ENCODE assay signal across 10 cellular contexts in the genomic region with DNA sequence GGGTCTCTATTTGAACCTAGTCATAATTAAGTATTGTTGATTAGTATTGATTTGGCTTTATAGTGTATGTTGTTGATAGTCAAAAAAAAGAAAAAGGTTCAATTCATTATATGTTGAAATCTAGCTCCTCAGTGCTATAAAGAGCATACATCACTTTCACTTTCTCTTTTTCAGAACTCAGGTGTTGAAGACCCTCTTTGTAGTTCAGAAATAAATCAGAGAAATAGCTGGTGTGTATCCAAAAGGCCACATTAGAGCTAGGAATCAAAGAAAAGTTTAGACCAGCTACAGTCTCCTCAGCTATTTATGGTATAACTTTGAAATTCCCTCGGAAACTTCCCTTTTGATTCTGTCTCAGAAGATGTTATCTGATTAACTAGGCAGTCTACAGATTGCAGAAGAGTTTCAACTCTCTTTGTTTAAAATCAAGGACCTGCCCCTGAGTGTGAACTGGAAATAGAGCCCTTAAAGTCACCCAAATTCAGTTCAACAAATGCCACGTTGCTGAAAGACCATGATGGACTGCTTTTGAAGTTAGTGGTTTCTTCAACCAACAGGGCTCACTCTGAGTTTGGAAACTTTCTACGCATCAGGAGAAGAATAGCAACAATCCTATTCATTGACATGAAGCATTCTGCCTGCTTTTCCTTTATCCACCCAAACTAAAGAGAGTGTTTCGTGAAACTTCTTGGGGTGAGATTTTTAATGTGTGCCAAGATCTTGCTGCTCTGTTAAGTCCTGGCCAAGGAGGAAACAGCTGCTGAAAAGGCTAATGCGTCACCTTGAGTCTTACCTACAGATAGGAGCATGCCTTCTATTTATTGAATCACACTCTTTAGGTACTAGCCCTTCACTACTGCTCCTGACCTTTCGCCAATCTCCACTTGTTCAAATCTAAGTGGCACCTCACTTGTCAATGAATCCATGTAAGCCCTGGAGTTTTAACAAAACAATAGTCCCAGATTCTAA.
DNase-seq lines count a peak whose midpoint lies in the region; ATAC-seq and TF ChIP-seq lines count a peak whose summit lies in the region.
"Had no signal": no experiment of that assay in that cellular context is flagged by ENCODE, and none has a peak within 500 bp of the region (broad histone marks: within the 10 kb centered on the region; RNA-seq: fewer than 3 reads in every experiment).

No MANE protein-coding gene starts in this region.

- peak overlapping the region; percentile 21 for H3K4me3 Mint-ChIP-seq in natural killer cell
- no peak overlapping the region for H3K4me3 Mint-ChIP-seq in natural killer cell treated with Interleukin-12 subunit alpha and Interleukin-12 subunit beta and Interleukin-15 and Interleukin-18, amount 100 ng/mL, for 72 hours
- no peak overlapping the region for H3K4me3 Mint-ChIP-seq in WTC11

- H3K4me2 ChIP-seq in OCI-LY7 (ENCODE audit: low read length), result peak overlapping the region; percentile 71
- H3K4me2 ChIP-seq in fibroblast of lung (ENCODE audit: extremely low read depth, insufficient read depth, low read length), result peak overlapping the region; percentile 70

- intact Hi-C loops in natural killer cell (cut with micrococcal nuclease), result no loop called here
- intact Hi-C loops in OCI-LY7 (cut with micrococcal nuclease; ENCODE audit: unreplicated experiment), result no loop called here

- H2AFZ ChIP-seq in OCI-LY7 (ENCODE audit: low read length), result peak overlapping the region; percentile 93
- peak overlapping the region; percentile 47 for H2AFZ ChIP-seq in fibroblast of lung (ENCODE audit: low read length)

- H3K9me3 ChIP-seq in OCI-LY7 (ENCODE audit: low read length) (no peaks in the 10 kb centered on the region), fibroblast of lung (ENCODE audit: control insufficient read depth, insufficient read depth, low read depth, low read length) (no peaks in the 10 kb centered on the region), SJCRH30 (replicated peaks) (no peaks in the 10 kb centered on the region)
- H3K9me3 ChIP-seq: psoas muscle had no signal

- peak overlapping the region; percentile 49 for H3K27ac ChIP-seq in OCI-LY7 (ENCODE audit: low read depth, low read length, poor library complexity, severe bottlenecking)
- H3K27ac ChIP-seq in fibroblast of lung (ENCODE audit: insufficient read depth, low read length), result no peak overlapping the region
- no peak overlapping the region for H3K27ac ChIP-seq in SJCRH30
- H3K27ac ChIP-seq: psoas muscle had no signal

- peak overlapping the region; percentile 57 for H3K4me3 ChIP-seq in OCI-LY7 (ENCODE audit: low read depth, low read length, poor library complexity, severe bottlenecking)
- H3K4me3 ChIP-seq in fibroblast of lung (replicated peaks in 1 of 4; ENCODE audit: control extremely low read depth in 1 of 4, insufficient read depth in 1 of 4, low read depth in 3 of 4, low read length in 4 of 4), result peak overlapping the region; percentile 12 to 54 (median 25)
- H3K4me3 ChIP-seq in SJCRH30, result no peak overlapping the region
- H3K4me3 ChIP-seq: psoas muscle had no signal

- no peaks in the 10 kb centered on the region for H3K9me2 ChIP-seq in OCI-LY7 (ENCODE audit: insufficient read depth, low read length)

- H3K4me1 ChIP-seq in OCI-LY7 (ENCODE audit: insufficient read depth, low read length, poor library complexity, severe bottlenecking), result peaks cover 22% of the 10 kb centered on the region
- no peaks in the 10 kb centered on the region for H3K4me1 ChIP-seq in fibroblast of lung (ENCODE audit: control insufficient read depth, extremely low read depth, insufficient read depth, low read length)
- H3K4me1 ChIP-seq in SJCRH30, result peaks cover 31% of the 10 kb centered on the region
- H3K4me1 ChIP-seq: psoas muscle had no signal

- ATAC-seq in natural killer cell (no peak), WTC11 (no peak), HG03521 (IDR thresholded peaks at IDR 0.05; ENCODE audit: unreplicated experiment) (no peak)
- no peak for ATAC-seq in natural killer cell treated with Interleukin-12 subunit alpha and Interleukin-12 subunit beta and Interleukin-15 and Interleukin-18, amount 100 ng/mL, for 72 hours
- ATAC-seq: psoas muscle had no signal

- H3K36me3 Mint-ChIP-seq in natural killer cell (no peaks in the 10 kb centered on the region), WTC11 (no peaks in the 10 kb centered on the region)
- H3K36me3 Mint-ChIP-seq in natural killer cell treated with Interleukin-12 subunit alpha and Interleukin-12 subunit beta and Interleukin-15 and Interleukin-18, amount 100 ng/mL, for 72 hours, result no peaks in the 10 kb centered on the region

- H3K4me1 Mint-ChIP-seq in natural killer cell (peaks cover 0 to under 1% of the 10 kb centered on the region in 2 donors), WTC11 (no peaks in the 10 kb centered on the region)
- no peaks in the 10 kb centered on the region for H3K4me1 Mint-ChIP-seq in natural killer cell treated with Interleukin-12 subunit alpha and Interleukin-12 subunit beta and Interleukin-15 and Interleukin-18, amount 100 ng/mL, for 72 hours (ENCODE audit: low read depth in 2 of 2)

- CTCF ChIA-PET in OCI-LY7 (lab: Charles Lee; ENCODE audit: unreplicated experiment), result no interaction called here
- CTCF ChIA-PET in WTC11 (lab: Charles Lee), result no interaction called here

- no peak for DNase-seq in natural killer cell
- DNase-seq in natural killer cell treated with Interleukin-12 subunit alpha and Interleukin-12 subunit beta and Interleukin-15 and Interleukin-18, amount 100 ng/mL, for 72 hours (ENCODE audit: low spot score), result no peak
- DNase-seq in OCI-LY7 (ENCODE audit: low spot score), result peak; percentile 49
- DNase-seq in fibroblast of lung (ENCODE audit: low read depth in 2 of 2), result no peak
- DNase-seq in SJCRH30, result no peak
- DNase-seq in WTC11 (ENCODE audit: low spot score), result no peak
- no peak for DNase-seq in cerebellar cortex (ENCODE audit: low spot score)
- DNase-seq: NCI-H1092 treated with DMSO at 0.1 percent for 48 hours, psoas muscle had no signal

- H3K9ac ChIP-seq in fibroblast of lung (ENCODE audit: insufficient read depth, low read length), result no peak overlapping the region

- no TSS peak for BruUV-seq in OCI-LY7 (replicated peaks; lab: Mats Ljungman, UMichigan)

- no peaks in the 10 kb centered on the region for H4K20me1 ChIP-seq in OCI-LY7 (ENCODE audit: insufficient read depth, low read length)
- no peaks in the 10 kb centered on the region for H4K20me1 ChIP-seq in fibroblast of lung (ENCODE audit: control insufficient read depth, extremely low read depth, insufficient read depth, low read length)

- H3K79me2 ChIP-seq in OCI-LY7 (ENCODE audit: insufficient read depth, low read depth, low read length), result no peaks in the 10 kb centered on the region
- H3K79me2 ChIP-seq in fibroblast of lung (ENCODE audit: control insufficient read depth, insufficient read depth, low read length), result no peaks in the 10 kb centered on the region

- peaks cover 0 to 9% of the 10 kb centered on the region in 2 donors for H3K9me3 Mint-ChIP-seq in natural killer cell
- H3K9me3 Mint-ChIP-seq in natural killer cell treated with Interleukin-12 subunit alpha and Interleukin-12 subunit beta and Interleukin-15 and Interleukin-18, amount 100 ng/mL, for 72 hours, result peaks cover 5% of the 10 kb centered on the region
- H3K9me3 Mint-ChIP-seq in WTC11, result no peaks in the 10 kb centered on the region

- H3K27me3 Mint-ChIP-seq in natural killer cell (ENCODE audit: low read depth in 2 of 2), result no peaks in the 10 kb centered on the region
- H3K27me3 Mint-ChIP-seq in natural killer cell treated with Interleukin-12 subunit alpha and Interleukin-12 subunit beta and Interleukin-15 and Interleukin-18, amount 100 ng/mL, for 72 hours, result no peaks in the 10 kb centered on the region
- H3K27me3 Mint-ChIP-seq in WTC11 (ENCODE audit: low read depth), result no peaks in the 10 kb centered on the region; the same call in 1 of the 2 replicates

- H3K36me3 ChIP-seq in OCI-LY7 (ENCODE audit: insufficient read depth, low read length) (no peaks in the 10 kb centered on the region), fibroblast of lung (ENCODE audit: control insufficient read depth, insufficient read depth, low read length) (no peaks in the 10 kb centered on the region), SJCRH30 (no peaks in the 10 kb centered on the region)

- no peak for TF ChIP-seq CTCF in natural killer cell (IDR thresholded peaks at IDR 0.05)
- TF ChIP-seq CTCF in OCI-LY7 (conservative IDR thresholded peaks at IDR 0.05; ENCODE audit: low read length), result no peak
- no peak for TF ChIP-seq CTCF in fibroblast of lung (conservative IDR thresholded peaks at IDR 0.05 in 1 of 2, IDR thresholded peaks at IDR 0.05 in 1 of 2; ENCODE audit: low read depth in 1 of 2, low read length in 2 of 2)
- TF ChIP-seq CTCF in WTC11 (IDR thresholded peaks at IDR 0.05), result no peak

- H3K27ac Mint-ChIP-seq in natural killer cell, result no peak overlapping the region
- no peak overlapping the region for H3K27ac Mint-ChIP-seq in natural killer cell treated with Interleukin-12 subunit alpha and Interleukin-12 subunit beta and Interleukin-15 and Interleukin-18, amount 100 ng/mL, for 72 hours
- no peak overlapping the region for H3K27ac Mint-ChIP-seq in WTC11

- H3K27me3 ChIP-seq in fibroblast of lung (ENCODE audit: control insufficient read depth, insufficient read depth, low read length), result no peaks in the 10 kb centered on the region
- H3K27me3 ChIP-seq in SJCRH30, result no peaks in the 10 kb centered on the region

- POLR2A ChIA-PET in OCI-LY7 (lab: Charles Lee) (interaction anchor here (0.6 to 1.5 kb wide), 10 partner anchors 9 to 325 kb away, joined by 3 to 5 read pairs (median 4); no protein-coding TSS in a partner anchor), WTC11 (lab: Charles Lee) (no interaction called here)

TF ChIP-seq in WTC11, 78 proteins besides CTCF, POLR2A, EP300 and RAD21 (continues in another document):
- no peak for TF ChIP-seq MYBL2 (CRISPR knock-in tag; IDR thresholded peaks at IDR 0.05)
